ENCODE assay signal across 10 cellular contexts in the genomic region with DNA sequence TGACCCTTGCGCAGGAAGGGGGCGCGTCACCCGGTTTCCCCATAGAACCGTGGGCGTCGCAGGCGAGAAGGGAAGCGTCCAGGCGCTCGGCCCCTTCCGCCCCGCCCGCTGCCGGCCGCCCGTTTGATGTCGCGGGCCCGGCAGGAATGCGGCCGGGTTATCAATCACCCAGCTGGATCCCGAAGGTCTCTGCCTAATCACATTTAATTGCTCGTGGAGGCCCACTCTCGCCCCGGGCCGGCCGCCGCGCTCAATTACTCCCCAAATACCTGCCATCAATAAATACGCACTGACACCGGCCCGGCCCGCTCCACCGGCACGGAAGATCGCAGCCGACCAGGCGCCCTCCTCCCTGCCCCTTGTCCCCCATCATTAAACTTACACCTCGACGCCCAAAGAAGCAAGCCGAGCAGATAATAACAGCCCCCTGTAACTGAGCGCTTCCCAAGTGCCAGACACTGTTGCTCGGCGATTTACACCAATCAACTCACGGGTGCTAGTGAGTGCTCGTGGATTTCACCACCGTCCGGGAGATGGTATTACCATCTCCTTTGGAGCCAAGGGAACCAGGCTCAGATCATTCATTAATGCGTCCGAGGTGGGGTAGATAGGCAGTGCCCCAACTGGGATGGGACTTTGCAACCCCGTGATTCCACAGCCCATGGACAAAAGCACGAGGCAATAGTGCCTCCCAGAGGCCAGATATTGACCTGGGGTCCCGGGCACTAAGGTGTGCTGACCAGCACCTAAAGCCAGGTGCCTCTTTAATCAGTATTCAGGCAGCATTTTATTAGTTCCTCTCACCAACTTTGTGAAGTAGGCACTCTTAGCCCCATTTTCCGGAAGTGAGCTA. TPM values are rescaled to one million over a fixed set of nuclear protein-coding genes. Genes with fewer than 3 reads are reported as not detected.
A peak's percentile ranks its signal among the peaks of the same experiment; 100 is the strongest.
DNase-seq lines count a peak whose midpoint lies in the region; TF ChIP-seq lines count a peak whose summit lies in the region.
"Had no signal": no experiment of that assay in that cellular context is flagged by ENCODE, and none has a peak within 500 bp of the region (broad histone marks: within the 10 kb centered on the region; RNA-seq: fewer than 3 reads in every experiment).

No MANE protein-coding gene starts in this region.

- H3K27ac Mint-ChIP-seq in CD4-positive, alpha-beta memory T cell: no peak overlapping the region
- H3K27ac Mint-ChIP-seq: stimulated activated naive CD8-positive, alpha-beta T cell treated with anti-CD3 and anti-CD28 coated beads, Interleukin-15, Interleukin-2, amounts not matched to agents 100 ng/mL and 50 ng/mL, for 24 hours had no signal

- peak overlapping the region in 1 of 8 donors; percentile 27 for H3K4me3 Mint-ChIP-seq in CD4-positive, alpha-beta memory T cell
- H3K4me3 Mint-ChIP-seq: stimulated activated naive CD8-positive, alpha-beta T cell treated with anti-CD3 and anti-CD28 coated beads, Interleukin-15, Interleukin-2, amounts not matched to agents 100 ng/mL and 50 ng/mL, for 24 hours had no signal

- H3K4me1 ChIP-seq in Peyer's patch: peaks cover 0 to 8% (median 0%) of the 10 kb centered on the region in 4 donors
- H3K4me1 ChIP-seq in CD4-positive, alpha-beta memory T cell (ENCODE audit: insufficient read depth, low read length): no peaks in the 10 kb centered on the region

- H3K27ac ChIP-seq in Peyer's patch: no peak overlapping the region
- no peak overlapping the region for H3K27ac ChIP-seq in CD4-positive, alpha-beta memory T cell (ENCODE audit: low read depth, low read length)

- H3K27me3 Mint-ChIP-seq in CD4-positive, alpha-beta memory T cell: peaks cover 50 to 52% of the 10 kb centered on the region in 2 donors

- peaks cover 0 to 6% of the 10 kb centered on the region in 2 donors for H3K27me3 ChIP-seq in Peyer's patch
- H3K27me3 ChIP-seq in CD4-positive, alpha-beta memory T cell (ENCODE audit: insufficient read depth, low read length): peaks cover 26% of the 10 kb centered on the region

- H3K36me3 ChIP-seq in Peyer's patch: no peaks in the 10 kb centered on the region
- H3K36me3 ChIP-seq in CD4-positive, alpha-beta memory T cell (ENCODE audit: insufficient read depth, low read length): no peaks in the 10 kb centered on the region

- DNase-seq in H4 (ENCODE audit: low spot score) (peak; percentile 40), Peyer's patch (peak in 2 of 3 donors; percentile 61 to 66), fibroblast of pulmonary artery (ENCODE audit: low read depth) (no peak), retina (peak; percentile 61), SW 1271 (lab: John Stamatoyannopoulos, UW) (no peak), NCI-H510A (lab: John Stamatoyannopoulos, UW) (no peak)
- DNase-seq in CD4-positive, alpha-beta memory T cell: no peak
- DNase-seq in stimulated activated CD4-positive, alpha-beta T cell treated with anti-CD3 and anti-CD28 coated beads, Interleukin-4, amount 100 ng/mL, for 24 hours: no peak
- DNase-seq: NCI-H774 had no signal

- TF ChIP-seq CTCF in Peyer's patch (IDR thresholded peaks at IDR 0.05) (peak in 4 of 6 experiments; percentile 9 to 78 (median 71)), fibroblast of pulmonary artery (IDR thresholded peaks at IDR 0.05; ENCODE audit: low read length, missing control alignments) (peak; percentile 44)

- no peak for TF ChIP-seq POLR2A in Peyer's patch (IDR thresholded peaks at IDR 0.05)

- peaks cover 0 to 5% (median 0%) of the 10 kb centered on the region in 8 donors for H3K9me3 Mint-ChIP-seq in CD4-positive, alpha-beta memory T cell
- H3K9me3 Mint-ChIP-seq: stimulated activated naive CD8-positive, alpha-beta T cell treated with anti-CD3 and anti-CD28 coated beads, Interleukin-15, Interleukin-2, amounts not matched to agents 100 ng/mL and 50 ng/mL, for 24 hours had no signal

- CTCF ChIA-PET in CD4-positive, alpha-beta memory T cell (lab: Charles Lee; ENCODE audit: partially characterized antibody): no interaction called here

- peaks cover 0 to 2% of the 10 kb centered on the region in 2 donors for H3K36me3 Mint-ChIP-seq in CD4-positive, alpha-beta memory T cell

- intact Hi-C loops in CD4-positive, alpha-beta memory T cell (cut with micrococcal nuclease): loop anchor here (1.0 kb wide), 1 partner anchor 316 kb away; no protein-coding TSS in a partner anchor

- H3K4me3 ChIP-seq in Peyer's patch (peak overlapping the region in 2 of 4 donors; percentile 21 to 36), fibroblast of pulmonary artery (replicated peaks; ENCODE audit: low read depth, low read length) (peak overlapping the region; percentile 10)
- no peak overlapping the region for H3K4me3 ChIP-seq in CD4-positive, alpha-beta memory T cell (ENCODE audit: low read length in 2 of 2)

- peaks cover 4 to 22% (median 9%) of the 10 kb centered on the region in 4 donors for H3K4me1 Mint-ChIP-seq in CD4-positive, alpha-beta memory T cell

- POLR2A ChIA-PET in CD4-positive, alpha-beta memory T cell (lab: Charles Lee; ENCODE audit: partially characterized antibody): no interaction called here

- no peaks in the 10 kb centered on the region for H3K9me3 ChIP-seq in Peyer's patch
- no peaks in the 10 kb centered on the region for H3K9me3 ChIP-seq in CD4-positive, alpha-beta memory T cell (ENCODE audit: control insufficient read depth in 1 of 2, low read length in 2 of 2)

RNA-seq across cellular contexts. Expression of a gene that starts 11.3 kb away (rescaled TPM):
- 71.1 and 73.6 TPM in 2 replicates for total RNA-seq in H4 (2014; rRNA removed; shearing (Covaris generic))
- 1 to 10 TPM in 3 of 4 donors, not detected in 1; 1.6 to 2.7 (median 2.1) TPM for total RNA-seq in Peyer's patch
- total RNA-seq in CD4-positive, alpha-beta memory T cell: under 1 TPM in 1 of 2 experiments, not detected in 1; 0.30 TPM
- not detected for polyA plus RNA-seq in CD4-positive, alpha-beta memory T cell

Comparison
In these comparisons a context has a peak if more than half of its experiments do, and no peak if none do; other contexts are left out.
1. DNase-seq: peak in H4 (single experiment), Peyer's patch (2 of 3) and retina (single experiment); none in fibroblast of pulmonary artery (single experiment), CD4-positive, alpha-beta memory T cell (0 of 5), SW 1271 (0 of 2), stimulated activated CD4-positive, alpha-beta T cell treated with anti-CD3 and anti-CD28 coated beads, Interleukin-4, amount 100 ng/mL, for 24 hours (single experiment) and NCI-H510A (single experiment).
2. RNA of a gene that starts 11.3 kb away (total RNA-seq): 71.1 to 73.6 TPM in H4; 1.6 to 2.7 TPM in Peyer's patch and 0.30 TPM in CD4-positive, alpha-beta memory T cell; every median in the first group is over 10 times any median in the second.